Comparison of ENCODE assay signal across 8 cellular contexts in genomic region chr22:27919222-27919942, GRCh38. TPM values are rescaled to one million over a fixed set of nuclear protein-coding genes. Genes with fewer than 3 reads are reported as not detected.
A peak's percentile ranks its signal among the peaks of the same experiment; 100 is the strongest.
DNase-seq lines count a peak whose midpoint lies in the region; ATAC-seq and TF ChIP-seq lines count a peak whose summit lies in the region.

Gene PITPNB, minus strand, starts transcription at chr22:27919256. Its CDS starts 65 bp downstream, at chr22:27919191.

- TF ChIP-seq POLR2A in GM19099 (IDR thresholded peaks at IDR 0.05; ENCODE audit: extremely low read depth, insufficient read length, low read depth) = peak; percentile 81

- ATAC-seq in HG03378 (IDR thresholded peaks at IDR 0.05; ENCODE audit: unreplicated experiment) = peak; percentile 73

- DNase-seq in AG20443 (ENCODE audit: low spot score) (peak; percentile 100), NCI-H460 (ENCODE audit: extremely low read depth, low read depth) (peak; percentile 94), cerebellar cortex (ENCODE audit: low spot score) (peak; percentile 96), islet precursor cell (peak; percentile 98)
- peak; percentile 99 for DNase-seq in activated CD4-positive, CD25-positive, alpha-beta regulatory T cell treated with anti-CD3 and anti-CD28 coated beads, Interleukin-2, amount 50 U/mL, for 72 hours
- peak; percentile 99 for DNase-seq in stimulated activated CD4-positive, alpha-beta T cell treated with anti-CD3 and anti-CD28 coated beads, Interleukin-12 subunit alpha, Interleukin-12 subunit beta, amount 100 ng/mL, for 4 hours

RNA-seq across cellular contexts. Expression of gene PITPNB, which starts in this region (rescaled TPM):
- total RNA-seq in NCI-H460 (2014; rRNA removed; shearing (Covaris generic)) = 16.2 and 18.9 TPM in 2 replicates
- polyA plus RNA-seq in NCI-H460 (2014; cell fraction: nucleus; rRNA removed) = 19.7 and 22.0 TPM in 2 replicates

Comparison
In these comparisons a context has a peak if more than half of its experiments do, and no peak if none do; other contexts are left out.
1. Peak in every context shown above with its lines: DNase-seq and ATAC-seq.